Comparison of ENCODE assay signal across 18 cellular contexts in the genomic region with DNA sequence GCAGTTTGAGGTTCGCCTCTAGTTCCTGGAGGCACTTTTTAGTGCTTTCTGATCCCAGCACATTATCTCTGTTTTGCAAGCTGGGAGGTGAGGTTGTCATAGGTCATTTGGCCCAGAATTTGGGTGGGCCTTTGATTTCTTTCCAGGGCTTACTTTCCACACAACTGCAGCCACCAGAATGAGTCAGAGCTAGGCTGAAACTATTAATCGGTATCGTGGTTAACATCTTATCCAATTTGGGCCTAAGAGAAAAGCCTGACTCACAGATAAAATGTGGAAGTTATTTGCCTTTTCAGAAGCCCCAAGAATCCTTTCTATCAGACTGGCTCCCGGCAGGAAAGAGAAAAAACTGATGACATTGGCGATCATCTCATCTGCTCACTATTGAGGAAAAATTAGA.
DNase-seq lines count a peak whose midpoint lies in the region; ATAC-seq and TF ChIP-seq lines count a peak whose summit lies in the region.
"Had no signal": no experiment of that assay in that cellular context is flagged by ENCODE, and none has a peak within 500 bp of the region (broad histone marks: within the 10 kb centered on the region; RNA-seq: fewer than 3 reads in every experiment).

No MANE protein-coding gene starts in this region.

- H3K79me2 ChIP-seq in ACC112 (ENCODE audit: control insufficient read depth, insufficient read depth, low read length, unreplicated experiment): no peaks in the 10 kb centered on the region

- CTCF ChIA-PET in CD8-positive, alpha-beta T cell (lab: Charles Lee): no interaction called here

- DNase-seq in HFF-Myc (ENCODE audit: extremely low read depth, low read depth) (peak; percentile 56), adipocyte (ENCODE audit: low read depth) (peak; percentile 79), hepatic stellate cell (ENCODE audit: low spot score) (peak; percentile 59), iPS-NIHi11 (ENCODE audit: low spot score) (no peak)
- no peak for DNase-seq in CD8-positive, alpha-beta T cell
- no peak for DNase-seq in activated T-cell treated with anti-CD3 and anti-CD28 coated beads, Interleukin-2, amount 50 U/mL, for 4 hours
- DNase-seq in activated CD4-positive, alpha-beta T cell treated with anti-CD3 and anti-CD28 coated beads, Interleukin-2, amount 50 U/mL, for 1 hour: no peak
- DNase-seq: activated CD4-positive, alpha-beta memory T cell treated with anti-CD3 and anti-CD28 coated beads, Interleukin-2, amount 10 ng/mL, durations not matched to agents 7 days and 5 days; activated gamma-delta T cell; DMS79 treated with DMSO at 0.1 percent for 48 hours; GOT3; occipital lobe; T-helper 17 cell had no signal

- no peak overlapping the region for H3K27ac Mint-ChIP-seq in CD8-positive, alpha-beta T cell
- H3K27ac Mint-ChIP-seq: activated CD4-positive, alpha-beta memory T cell treated with anti-CD3 and anti-CD28 coated beads, Interleukin-2, amount 10 ng/mL, durations not matched to agents 7 days and 5 days; memory B cell; T-helper 17 cell; type B pancreatic cell had no signal

- H3K9me3 ChIP-seq in adipocyte (ENCODE audit: control insufficient read depth, low read length): no peaks in the 10 kb centered on the region
- H3K9me3 ChIP-seq in CD8-positive, alpha-beta T cell (ENCODE audit: low read length): no peaks in the 10 kb centered on the region

- no peaks in the 10 kb centered on the region for H3K4me1 Mint-ChIP-seq in CD8-positive, alpha-beta T cell (ENCODE audit: low read depth)
- no peaks in the 10 kb centered on the region for H3K4me1 Mint-ChIP-seq in activated T-cell treated with anti-CD3 and anti-CD28 coated beads, Interleukin-2, amount 50 U/mL, for 4 hours (ENCODE audit: low read depth)
- H3K4me1 Mint-ChIP-seq: activated CD4-positive, alpha-beta memory T cell treated with anti-CD3 and anti-CD28 coated beads, Interleukin-2, amount 10 ng/mL, durations not matched to agents 7 days and 5 days; memory B cell; T-helper 17 cell had no signal

- no peak for TF ChIP-seq CTCF in HFF-Myc (IDR thresholded peaks at IDR 0.05; ENCODE audit: low read depth, low read length, missing control alignments)
- no peak for TF ChIP-seq CTCF in CD8-positive, alpha-beta T cell (IDR thresholded peaks at IDR 0.05)

- H3K36me3 ChIP-seq in ACC112 (ENCODE audit: insufficient read depth, low read length) (no peaks in the 10 kb centered on the region), adipocyte (ENCODE audit: control insufficient read depth, insufficient read depth, low read length, severe bottlenecking) (no peaks in the 10 kb centered on the region)
- H3K36me3 ChIP-seq in CD8-positive, alpha-beta T cell (ENCODE audit: insufficient read depth, low read length): no peaks in the 10 kb centered on the region

- H2AFZ ChIP-seq in ACC112 (ENCODE audit: low read length, unreplicated experiment): peak overlapping the region; percentile 75
- H2AFZ ChIP-seq: PC-9 had no signal

- H3K4me3 ChIP-seq in ACC112 (ENCODE audit: low read depth, low read length) (peak overlapping the region; percentile 46; the same call in 1 of the 2 replicates), HFF-Myc (replicated peaks; ENCODE audit: low read depth, low read length) (no peak overlapping the region), adipocyte (ENCODE audit: low read length) (no peak overlapping the region)
- H3K4me3 ChIP-seq in CD8-positive, alpha-beta T cell (ENCODE audit: low read depth, low read length): no peak overlapping the region
- H3K4me3 ChIP-seq: PC-9 had no signal

- peak overlapping the region; percentile 66 for H3K27ac ChIP-seq in ACC112 (ENCODE audit: low read depth, low read length)
- H3K27ac ChIP-seq in CD8-positive, alpha-beta T cell (ENCODE audit: low read depth, low read length): no peak overlapping the region
- H3K27ac ChIP-seq: epithelial cell of prostate, PC-9 had no signal

- no peak for ATAC-seq in CD8-positive, alpha-beta T cell
- no peak for ATAC-seq in activated T-cell treated with anti-CD3 and anti-CD28 coated beads, Interleukin-2, amount 50 U/mL, for 4 hours
- ATAC-seq: T-helper 17 cell had no signal

- H3K27me3 Mint-ChIP-seq in CD8-positive, alpha-beta T cell (ENCODE audit: low read depth): peaks cover 4% of the 10 kb centered on the region
- no peaks in the 10 kb centered on the region for H3K27me3 Mint-ChIP-seq in activated T-cell treated with anti-CD3 and anti-CD28 coated beads, Interleukin-2, amount 50 U/mL, for 4 hours (ENCODE audit: low read depth)
- H3K27me3 Mint-ChIP-seq: activated CD4-positive, alpha-beta memory T cell treated with anti-CD3 and anti-CD28 coated beads, Interleukin-2, amount 10 ng/mL, durations not matched to agents 7 days and 5 days had no signal

- H3K36me3 Mint-ChIP-seq in CD8-positive, alpha-beta T cell: no peaks in the 10 kb centered on the region
- no peaks in the 10 kb centered on the region for H3K36me3 Mint-ChIP-seq in activated T-cell treated with anti-CD3 and anti-CD28 coated beads, Interleukin-2, amount 50 U/mL, for 4 hours (ENCODE audit: insufficient read depth)
- H3K36me3 Mint-ChIP-seq: memory B cell, type B pancreatic cell had no signal

- intact Hi-C loops in CD8-positive, alpha-beta T cell (cut with DNase I, micrococcal nuclease): no loop called here

- H3K4me1 ChIP-seq in ACC112 (ENCODE audit: control insufficient read depth, insufficient read depth, low read length, unreplicated experiment): peaks cover 15% of the 10 kb centered on the region
- peaks cover 17% of the 10 kb centered on the region for H3K4me1 ChIP-seq in adipocyte (ENCODE audit: control insufficient read depth, insufficient read depth, low read length)
- H3K4me1 ChIP-seq in CD8-positive, alpha-beta T cell (ENCODE audit: insufficient read depth, low read length): no peaks in the 10 kb centered on the region

- H3K27me3 ChIP-seq in ACC112 (ENCODE audit: insufficient read depth, low read length) (no peaks in the 10 kb centered on the region), adipocyte (replicated peaks; ENCODE audit: control insufficient read depth, insufficient read depth, low read length) (no peaks in the 10 kb centered on the region)
- H3K27me3 ChIP-seq in CD8-positive, alpha-beta T cell (ENCODE audit: insufficient read depth, low read length): no peaks in the 10 kb centered on the region

- no peaks in the 10 kb centered on the region for H3K9me3 Mint-ChIP-seq in CD8-positive, alpha-beta T cell
- H3K9me3 Mint-ChIP-seq in activated T-cell treated with anti-CD3 and anti-CD28 coated beads, Interleukin-2, amount 50 U/mL, for 4 hours: no peaks in the 10 kb centered on the region
- H3K9me3 Mint-ChIP-seq: activated CD4-positive, alpha-beta memory T cell treated with anti-CD3 and anti-CD28 coated beads, Interleukin-2, amount 10 ng/mL, durations not matched to agents 7 days and 5 days had no signal

- POLR2A ChIA-PET in CD8-positive, alpha-beta T cell (lab: Charles Lee): no interaction called here

- H3K9ac ChIP-seq in adipocyte (ENCODE audit: low read length): no peak overlapping the region

- H3K4me3 Mint-ChIP-seq in CD8-positive, alpha-beta T cell: no peak overlapping the region
- no peak overlapping the region for H3K4me3 Mint-ChIP-seq in activated T-cell treated with anti-CD3 and anti-CD28 coated beads, Interleukin-2, amount 50 U/mL, for 4 hours
- H3K4me3 Mint-ChIP-seq: activated CD4-positive, alpha-beta memory T cell treated with anti-CD3 and anti-CD28 coated beads, Interleukin-2, amount 10 ng/mL, durations not matched to agents 7 days and 5 days; memory B cell; T-helper 17 cell; type B pancreatic cell had no signal

Comparison
In these comparisons a context has a peak if more than half of its experiments do, and no peak if none do; other contexts are left out.
1. DNase-seq: peak in HFF-Myc (single experiment), adipocyte (single experiment) and hepatic stellate cell (single experiment); none in CD8-positive, alpha-beta T cell (0 of 7), activated T-cell treated with anti-CD3 and anti-CD28 coated beads, Interleukin-2, amount 50 U/mL, for 4 hours (single experiment), iPS-NIHi11 (single experiment) and activated CD4-positive, alpha-beta T cell treated with anti-CD3 and anti-CD28 coated beads, Interleukin-2, amount 50 U/mL, for 1 hour (single experiment).